9 cellular contexts compared by ENCODE assay signal in genomic region chr9:104302775-104303174, GRCh38.
"Had no signal": no experiment of that assay in that cellular context is flagged by ENCODE, and none has a peak within 500 bp of the region (broad histone marks: within the 10 kb centered on the region; RNA-seq: fewer than 3 reads in every experiment).

No MANE protein-coding gene starts in this region.

- H3K4me3 Mint-ChIP-seq: HFFc6 had no signal

- ATAC-seq: HCT116, K562 had no signal

- H3K27ac ChIP-seq: GM23248 had no signal

- H3K27ac Mint-ChIP-seq: HFFc6 had no signal

- H3K9ac ChIP-seq: GM23248 had no signal

- H3K4me1 ChIP-seq: HAP-1 had no signal

- DNase-seq: GM23248, GOT3, H7, HFFc6, IMR-90, KG1 had no signal

- H3K36me3 ChIP-seq: HAP-1 had no signal

- H3K9me3 ChIP-seq: HAP-1 had no signal

- H3K4me3 ChIP-seq: GM23248, HAP-1, K562 had no signal
